In the genomic region with DNA sequence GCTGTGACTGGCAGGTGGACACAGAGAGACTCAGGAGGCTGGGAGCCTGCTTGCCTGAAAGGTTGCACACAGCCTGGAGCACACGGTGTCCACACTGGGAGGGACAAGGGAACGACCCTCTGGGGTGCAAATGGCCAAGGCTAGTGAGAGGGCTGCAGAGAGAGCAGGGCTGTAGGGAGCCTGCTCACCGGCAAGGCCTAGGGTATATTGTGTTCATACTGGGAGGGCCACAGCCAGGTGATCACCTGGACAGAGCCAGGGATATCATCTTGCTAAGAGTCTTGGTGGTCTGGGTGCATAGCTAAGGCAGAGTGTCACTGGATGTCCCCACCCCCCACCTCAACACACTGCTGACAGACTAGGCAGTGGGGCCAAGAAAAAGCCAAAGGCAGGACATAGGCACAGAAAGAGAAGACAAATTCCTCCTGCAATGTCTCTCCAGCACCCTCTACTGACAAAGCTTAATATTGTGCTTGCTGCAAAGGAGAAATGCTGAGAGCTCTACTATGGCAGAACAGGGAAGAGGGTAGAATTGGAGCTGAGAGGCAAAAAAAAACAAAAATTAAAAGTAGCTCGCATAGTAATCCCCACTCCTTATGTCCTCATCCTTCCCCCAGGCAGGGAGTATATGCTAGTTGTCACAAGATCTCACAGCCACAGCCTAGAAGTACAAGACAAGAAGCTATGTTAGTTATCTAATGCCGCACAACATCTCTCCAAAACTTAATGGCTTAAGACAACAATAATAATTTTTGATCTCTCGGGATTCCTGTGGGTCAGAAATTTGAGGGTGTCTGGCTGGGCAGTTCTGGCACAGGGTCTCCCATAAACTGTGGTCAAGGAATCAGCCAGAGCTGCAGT, we compare ENCODE assay signal across 1 cellular context.
TF ChIP-seq lines count a peak whose summit lies in the region.

No MANE protein-coding gene starts in this region.

TF ChIP-seq in HepG2, 621 proteins besides CTCF, POLR2A, EP300 and RAD21 (continued from another document):
- TF ChIP-seq, protein P1, sequence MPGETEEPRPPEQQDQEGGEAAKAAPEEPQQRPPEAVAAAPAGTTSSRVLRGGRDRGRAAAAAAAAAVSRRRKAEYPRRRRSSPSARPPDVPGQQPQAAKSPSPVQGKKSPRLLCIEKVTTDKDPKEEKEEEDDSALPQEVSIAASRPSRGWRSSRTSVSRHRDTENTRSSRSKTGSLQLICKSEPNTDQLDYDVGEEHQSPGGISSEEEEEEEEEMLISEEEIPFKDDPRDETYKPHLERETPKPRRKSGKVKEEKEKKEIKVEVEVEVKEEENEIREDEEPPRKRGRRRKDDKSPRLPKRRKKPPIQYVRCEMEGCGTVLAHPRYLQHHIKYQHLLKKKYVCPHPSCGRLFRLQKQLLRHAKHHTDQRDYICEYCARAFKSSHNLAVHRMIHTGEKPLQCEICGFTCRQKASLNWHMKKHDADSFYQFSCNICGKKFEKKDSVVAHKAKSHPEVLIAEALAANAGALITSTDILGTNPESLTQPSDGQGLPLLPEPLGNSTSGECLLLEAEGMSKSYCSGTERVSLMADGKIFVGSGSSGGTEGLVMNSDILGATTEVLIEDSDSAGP (CRISPR knock-in tag; IDR thresholded peaks at IDR 0.05; ENCODE audit: borderline replicate concordance), result peak; percentile 46; the same call in 1 of the 2 replicates
- TF ChIP-seq, protein P2, sequence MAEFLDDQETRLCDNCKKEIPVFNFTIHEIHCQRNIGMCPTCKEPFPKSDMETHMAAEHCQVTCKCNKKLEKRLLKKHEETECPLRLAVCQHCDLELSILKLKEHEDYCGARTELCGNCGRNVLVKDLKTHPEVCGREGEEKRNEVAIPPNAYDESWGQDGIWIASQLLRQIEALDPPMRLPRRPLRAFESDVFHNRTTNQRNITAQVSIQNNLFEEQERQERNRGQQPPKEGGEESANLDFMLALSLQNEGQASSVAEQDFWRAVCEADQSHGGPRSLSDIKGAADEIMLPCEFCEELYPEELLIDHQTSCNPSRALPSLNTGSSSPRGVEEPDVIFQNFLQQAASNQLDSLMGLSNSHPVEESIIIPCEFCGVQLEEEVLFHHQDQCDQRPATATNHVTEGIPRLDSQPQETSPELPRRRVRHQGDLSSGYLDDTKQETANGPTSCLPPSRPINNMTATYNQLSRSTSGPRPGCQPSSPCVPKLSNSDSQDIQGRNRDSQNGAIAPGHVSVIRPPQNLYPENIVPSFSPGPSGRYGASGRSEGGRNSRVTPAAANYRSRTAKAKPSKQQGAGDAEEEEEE (CRISPR knock-in tag; IDR thresholded peaks at IDR 0.05; ENCODE audit: borderline replicate concordance), result peak; percentile 49; the same call in 1 of the 2 replicates
- TF ChIP-seq, protein P3, sequence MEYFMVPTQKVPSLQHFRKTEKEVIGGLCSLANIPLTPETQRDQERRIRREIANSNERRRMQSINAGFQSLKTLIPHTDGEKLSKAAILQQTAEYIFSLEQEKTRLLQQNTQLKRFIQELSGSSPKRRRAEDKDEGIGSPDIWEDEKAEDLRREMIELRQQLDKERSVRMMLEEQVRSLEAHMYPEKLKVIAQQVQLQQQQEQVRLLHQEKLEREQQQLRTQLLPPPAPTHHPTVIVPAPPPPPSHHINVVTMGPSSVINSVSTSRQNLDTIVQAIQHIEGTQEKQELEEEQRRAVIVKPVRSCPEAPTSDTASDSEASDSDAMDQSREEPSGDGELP (IDR thresholded peaks at IDR 0.05; ENCODE audit: borderline replicate concordance, low read depth), result no peak
- TF ChIP-seq, protein P4, sequence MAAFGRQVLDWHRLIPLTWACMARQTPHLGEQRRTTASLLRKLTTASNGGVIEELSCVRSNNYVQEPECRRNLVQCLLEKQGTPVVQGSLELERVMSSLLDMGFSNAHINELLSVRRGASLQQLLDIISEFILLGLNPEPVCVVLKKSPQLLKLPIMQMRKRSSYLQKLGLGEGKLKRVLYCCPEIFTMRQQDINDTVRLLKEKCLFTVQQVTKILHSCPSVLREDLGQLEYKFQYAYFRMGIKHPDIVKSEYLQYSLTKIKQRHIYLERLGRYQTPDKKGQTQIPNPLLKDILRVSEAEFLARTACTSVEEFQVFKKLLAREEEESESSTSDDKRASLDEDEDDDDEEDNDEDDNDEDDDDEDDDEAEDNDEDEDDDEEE (CRISPR knock-in tag; IDR thresholded peaks at IDR 0.05), result 0 out of 2 replicates have a peak, but pooled peaks have one; percentile 60
- TF ChIP-seq BORCS8-MEF2B (CRISPR knock-in tag; IDR thresholded peaks at IDR 0.05) (no peak), MIER2 (CRISPR knock-in tag; IDR thresholded peaks at IDR 0.05) (no peak), SP2 (CRISPR knock-in tag; IDR thresholded peaks at IDR 0.05) (no peak), ZNF556 (CRISPR knock-in tag; IDR thresholded peaks at IDR 0.05; ENCODE audit: borderline replicate concordance) (no peak), YEATS2 (CRISPR knock-in tag; IDR thresholded peaks at IDR 0.05; ENCODE audit: borderline replicate concordance) (no peak), SALL2 (CRISPR knock-in tag; IDR thresholded peaks at IDR 0.05) (no peak), GLI4 (CRISPR knock-in tag; IDR thresholded peaks at IDR 0.05; ENCODE audit: borderline replicate concordance) (no peak), CENPX (CRISPR knock-in tag; IDR thresholded peaks at IDR 0.05) (no peak), RBAK (CRISPR knock-in tag; IDR thresholded peaks at IDR 0.05) (no peak), HOXA3 (CRISPR knock-in tag; IDR thresholded peaks at IDR 0.05) (no peak), STAG1 (CRISPR knock-in tag; IDR thresholded peaks at IDR 0.05) (peak; percentile 89), MIXL1 (CRISPR knock-in tag; IDR thresholded peaks at IDR 0.05) (peak; percentile 30; the same call in 1 of the 2 replicates), ZC3H4 (CRISPR knock-in tag; IDR thresholded peaks at IDR 0.05; ENCODE audit: borderline replicate concordance) (no peak), GZF1 (CRISPR knock-in tag; IDR thresholded peaks at IDR 0.05) (no peak), NFKB2 (CRISPR knock-in tag; IDR thresholded peaks at IDR 0.05; ENCODE audit: borderline replicate concordance) (no peak), DR1 (CRISPR knock-in tag; IDR thresholded peaks at IDR 0.05) (no peak), TARDBP (CRISPR knock-in tag; IDR thresholded peaks at IDR 0.05) (no peak), ZNF672 (CRISPR knock-in tag; IDR thresholded peaks at IDR 0.05) (no peak), ZNF282 (IDR thresholded peaks at IDR 0.05; ENCODE audit: partially characterized antibody) (no peak), ZNF75D (CRISPR knock-in tag; IDR thresholded peaks at IDR 0.05; ENCODE audit: borderline replicate concordance) (no peak), KLF9 (CRISPR knock-in tag; IDR thresholded peaks at IDR 0.05; ENCODE audit: low read depth) (no peak)
- TF ChIP-seq, protein P5, sequence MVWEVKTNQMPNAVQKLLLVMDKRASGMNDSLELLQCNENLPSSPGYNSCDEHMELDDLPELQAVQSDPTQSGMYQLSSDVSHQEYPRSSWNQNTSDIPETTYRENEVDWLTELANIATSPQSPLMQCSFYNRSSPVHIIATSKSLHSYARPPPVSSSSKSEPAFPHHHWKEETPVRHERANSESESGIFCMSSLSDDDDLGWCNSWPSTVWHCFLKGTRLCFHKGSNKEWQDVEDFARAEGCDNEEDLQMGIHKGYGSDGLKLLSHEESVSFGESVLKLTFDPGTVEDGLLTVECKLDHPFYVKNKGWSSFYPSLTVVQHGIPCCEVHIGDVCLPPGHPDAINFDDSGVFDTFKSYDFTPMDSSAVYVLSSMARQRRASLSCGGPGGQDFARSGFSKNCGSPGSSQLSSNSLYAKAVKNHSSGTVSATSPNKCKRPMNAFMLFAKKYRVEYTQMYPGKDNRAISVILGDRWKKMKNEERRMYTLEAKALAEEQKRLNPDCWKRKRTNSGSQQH (CRISPR knock-in tag; IDR thresholded peaks at IDR 0.05; ENCODE audit: low read depth), result no peak
- TF ChIP-seq, protein P6, sequence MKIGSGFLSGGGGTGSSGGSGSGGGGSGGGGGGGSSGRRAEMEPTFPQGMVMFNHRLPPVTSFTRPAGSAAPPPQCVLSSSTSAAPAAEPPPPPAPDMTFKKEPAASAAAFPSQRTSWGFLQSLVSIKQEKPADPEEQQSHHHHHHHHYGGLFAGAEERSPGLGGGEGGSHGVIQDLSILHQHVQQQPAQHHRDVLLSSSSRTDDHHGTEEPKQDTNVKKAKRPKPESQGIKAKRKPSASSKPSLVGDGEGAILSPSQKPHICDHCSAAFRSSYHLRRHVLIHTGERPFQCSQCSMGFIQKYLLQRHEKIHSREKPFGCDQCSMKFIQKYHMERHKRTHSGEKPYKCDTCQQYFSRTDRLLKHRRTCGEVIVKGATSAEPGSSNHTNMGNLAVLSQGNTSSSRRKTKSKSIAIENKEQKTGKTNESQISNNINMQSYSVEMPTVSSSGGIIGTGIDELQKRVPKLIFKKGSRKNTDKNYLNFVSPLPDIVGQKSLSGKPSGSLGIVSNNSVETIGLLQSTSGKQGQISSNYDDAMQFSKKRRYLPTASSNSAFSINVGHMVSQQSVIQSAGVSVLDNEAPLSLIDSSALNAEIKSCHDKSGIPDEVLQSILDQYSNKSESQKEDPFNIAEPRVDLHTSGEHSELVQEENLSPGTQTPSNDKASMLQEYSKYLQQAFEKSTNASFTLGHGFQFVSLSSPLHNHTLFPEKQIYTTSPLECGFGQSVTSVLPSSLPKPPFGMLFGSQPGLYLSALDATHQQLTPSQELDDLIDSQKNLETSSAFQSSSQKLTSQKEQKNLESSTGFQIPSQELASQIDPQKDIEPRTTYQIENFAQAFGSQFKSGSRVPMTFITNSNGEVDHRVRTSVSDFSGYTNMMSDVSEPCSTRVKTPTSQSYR (CRISPR knock-in tag; IDR thresholded peaks at IDR 0.05; ENCODE audit: borderline replicate concordance), result no peak
- TF ChIP-seq, protein P7, sequence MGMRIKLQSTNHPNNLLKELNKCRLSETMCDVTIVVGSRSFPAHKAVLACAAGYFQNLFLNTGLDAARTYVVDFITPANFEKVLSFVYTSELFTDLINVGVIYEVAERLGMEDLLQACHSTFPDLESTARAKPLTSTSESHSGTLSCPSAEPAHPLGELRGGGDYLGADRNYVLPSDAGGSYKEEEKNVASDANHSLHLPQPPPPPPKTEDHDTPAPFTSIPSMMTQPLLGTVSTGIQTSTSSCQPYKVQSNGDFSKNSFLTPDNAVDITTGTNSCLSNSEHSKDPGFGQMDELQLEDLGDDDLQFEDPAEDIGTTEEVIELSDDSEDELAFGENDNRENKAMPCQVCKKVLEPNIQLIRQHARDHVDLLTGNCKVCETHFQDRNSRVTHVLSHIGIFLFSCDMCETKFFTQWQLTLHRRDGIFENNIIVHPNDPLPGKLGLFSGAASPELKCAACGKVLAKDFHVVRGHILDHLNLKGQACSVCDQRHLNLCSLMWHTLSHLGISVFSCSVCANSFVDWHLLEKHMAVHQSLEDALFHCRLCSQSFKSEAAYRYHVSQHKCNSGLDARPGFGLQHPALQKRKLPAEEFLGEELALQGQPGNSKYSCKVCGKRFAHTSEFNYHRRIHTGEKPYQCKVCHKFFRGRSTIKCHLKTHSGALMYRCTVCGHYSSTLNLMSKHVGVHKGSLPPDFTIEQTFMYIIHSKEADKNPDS (CRISPR knock-in tag; IDR thresholded peaks at IDR 0.05), result 0 out of 2 replicates have a peak, but pooled peaks have one; percentile 47
- TF ChIP-seq, protein P8, sequence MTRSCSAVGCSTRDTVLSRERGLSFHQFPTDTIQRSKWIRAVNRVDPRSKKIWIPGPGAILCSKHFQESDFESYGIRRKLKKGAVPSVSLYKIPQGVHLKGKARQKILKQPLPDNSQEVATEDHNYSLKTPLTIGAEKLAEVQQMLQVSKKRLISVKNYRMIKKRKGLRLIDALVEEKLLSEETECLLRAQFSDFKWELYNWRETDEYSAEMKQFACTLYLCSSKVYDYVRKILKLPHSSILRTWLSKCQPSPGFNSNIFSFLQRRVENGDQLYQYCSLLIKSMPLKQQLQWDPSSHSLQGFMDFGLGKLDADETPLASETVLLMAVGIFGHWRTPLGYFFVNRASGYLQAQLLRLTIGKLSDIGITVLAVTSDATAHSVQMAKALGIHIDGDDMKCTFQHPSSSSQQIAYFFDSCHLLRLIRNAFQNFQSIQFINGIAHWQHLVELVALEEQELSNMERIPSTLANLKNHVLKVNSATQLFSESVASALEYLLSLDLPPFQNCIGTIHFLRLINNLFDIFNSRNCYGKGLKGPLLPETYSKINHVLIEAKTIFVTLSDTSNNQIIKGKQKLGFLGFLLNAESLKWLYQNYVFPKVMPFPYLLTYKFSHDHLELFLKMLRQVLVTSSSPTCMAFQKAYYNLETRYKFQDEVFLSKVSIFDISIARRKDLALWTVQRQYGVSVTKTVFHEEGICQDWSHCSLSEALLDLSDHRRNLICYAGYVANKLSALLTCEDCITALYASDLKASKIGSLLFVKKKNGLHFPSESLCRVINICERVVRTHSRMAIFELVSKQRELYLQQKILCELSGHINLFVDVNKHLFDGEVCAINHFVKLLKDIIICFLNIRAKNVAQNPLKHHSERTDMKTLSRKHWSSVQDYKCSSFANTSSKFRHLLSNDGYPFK (CRISPR knock-in tag; IDR thresholded peaks at IDR 0.05; ENCODE audit: borderline replicate concordance), result no peak
- TF ChIP-seq, protein P9, sequence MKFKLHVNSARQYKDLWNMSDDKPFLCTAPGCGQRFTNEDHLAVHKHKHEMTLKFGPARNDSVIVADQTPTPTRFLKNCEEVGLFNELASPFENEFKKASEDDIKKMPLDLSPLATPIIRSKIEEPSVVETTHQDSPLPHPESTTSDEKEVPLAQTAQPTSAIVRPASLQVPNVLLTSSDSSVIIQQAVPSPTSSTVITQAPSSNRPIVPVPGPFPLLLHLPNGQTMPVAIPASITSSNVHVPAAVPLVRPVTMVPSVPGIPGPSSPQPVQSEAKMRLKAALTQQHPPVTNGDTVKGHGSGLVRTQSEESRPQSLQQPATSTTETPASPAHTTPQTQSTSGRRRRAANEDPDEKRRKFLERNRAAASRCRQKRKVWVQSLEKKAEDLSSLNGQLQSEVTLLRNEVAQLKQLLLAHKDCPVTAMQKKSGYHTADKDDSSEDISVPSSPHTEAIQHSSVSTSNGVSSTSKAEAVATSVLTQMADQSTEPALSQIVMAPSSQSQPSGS (CRISPR knock-in tag; IDR thresholded peaks at IDR 0.05), result no peak
